ENCODE assay signal across 21 cellular contexts in genomic region chr19:33484226-33484774, GRCh38. TPM values are rescaled to one million over a fixed set of nuclear protein-coding genes. Genes with fewer than 3 reads are reported as not detected.
DNase-seq lines count a peak whose midpoint lies in the region; ATAC-seq, FAIRE-seq and TF ChIP-seq lines count a peak whose summit lies in the region.
"Had no signal": no experiment of that assay in that cellular context is flagged by ENCODE, and none has a peak within 500 bp of the region (broad histone marks: within the 10 kb centered on the region; RNA-seq: fewer than 3 reads in every experiment).

No MANE protein-coding gene starts in this region.

- no TSS peak for BruUV-seq in HepG2 (replicated peaks; lab: Mats Ljungman, UMichigan)

- H3K9me3 ChIP-seq in A549 (peaks cover 7% of the 10 kb centered on the region; the same call in 2 of the 3 replicates), HepG2 (ENCODE audit: low read length) (no peaks in the 10 kb centered on the region)
- H3K9me3 ChIP-seq: Caco-2 had no signal

- in situ Hi-C loops in HepG2 (cut with HindIII; ENCODE audit: extremely low pct_ligation_motif_present, low pct_unique_long_range_greater_than_20kb) = no loop called here

- H3K27ac ChIP-seq in A549 (no peak overlapping the region), HepG2 (ENCODE audit: extremely low read length, insufficient read depth, low read length) (no peak overlapping the region)
- H3K27ac ChIP-seq: KMS-11 had no signal

- POLR2A ChIA-PET in A549 (lab: Yijun Ruan, JAX) = no interaction called here
- POLR2A ChIA-PET in HepG2 (lab: Yijun Ruan, JAX) = no interaction called here

- TF ChIP-seq RAD21 in A549 (conservative IDR thresholded peaks at IDR 0.05 in 1 of 2, IDR thresholded peaks at IDR 0.05 in 1 of 2) (no peak), HepG2 (CRISPR knock-in tag; IDR thresholded peaks at IDR 0.05) (no peak)

- intact Hi-C loops in HepG2 (cut with micrococcal nuclease; ENCODE audit: unreplicated experiment) (no loop called here), posterior vena cava (cut with DNase I) (no loop called here)

- H3K9ac ChIP-seq in HepG2 (ENCODE audit: insufficient read depth, low read depth, low read length) = no peak overlapping the region
- H3K9ac ChIP-seq: KMS-11 had no signal

- H3K4me2 ChIP-seq in A549 = no peak overlapping the region
- no peak overlapping the region for H3K4me2 ChIP-seq in HepG2 (ENCODE audit: low read depth, low read length)
- H3K4me2 ChIP-seq: KMS-11 had no signal

- no peak for TF ChIP-seq CTCF in A549 (IDR thresholded peaks at IDR 0.05)
- TF ChIP-seq CTCF in HepG2 (CRISPR knock-in tag; IDR thresholded peaks at IDR 0.05) = no peak

- no peaks in the 10 kb centered on the region for H4K20me1 ChIP-seq in HepG2 (ENCODE audit: insufficient read depth, low read length)

- ATAC-seq in A549 (no peak), HepG2 (no peak), GM18907 (IDR thresholded peaks at IDR 0.05; ENCODE audit: unreplicated experiment) (no peak)
- ATAC-seq: PC-3 had no signal

- H3K79me2 ChIP-seq in HepG2 (ENCODE audit: insufficient read depth, low read length) = no peaks in the 10 kb centered on the region

- H3K4me3 ChIP-seq in A549 = no peak overlapping the region
- no peak overlapping the region for H3K4me3 ChIP-seq in HepG2 (replicated peaks in 1 of 3; ENCODE audit: insufficient read depth in 1 of 3, low read depth in 2 of 3, low read length in 3 of 3)

- 87% methylated on average over 8 of the region's 8 CpGs for WGBS in A549 (ENCODE audit: missing lambda C conversion rate)
- 98% methylated on average over 8 of the region's 8 CpGs for WGBS in HepG2 (ENCODE audit: low lambda C conversion rate)

- peak; percentile 94 for FAIRE-seq in A549 (lab: Jason Lieb, UNC)
- FAIRE-seq in HTR-8/SVneo (lab: Jason Lieb, UNC) = peak; percentile 82
- no peak for FAIRE-seq in HepG2 (lab: Jason Lieb, UNC)
- FAIRE-seq: A204.1, GM19239 had no signal

- CTCF ChIA-PET in A549 (lab: Yijun Ruan, JAX) (interaction anchor here (0.9 kb wide), 1 partner anchor 287 kb away, joined by 3 read pairs; no protein-coding TSS in a partner anchor), HepG2 (lab: Yijun Ruan, JAX; ENCODE audit: low intra/inter-chr PET ratio, low total read pairs) (no interaction called here)

- peaks cover 0 to 3% of the 10 kb centered on the region in 2 experiments; a peak in 3 of 5 replicates for H3K36me3 ChIP-seq in HepG2 (replicated peaks in 1 of 2; ENCODE audit: control insufficient read depth in 1 of 2, insufficient read depth in 2 of 2, low read length in 2 of 2)

- H2AFZ ChIP-seq in HepG2 (ENCODE audit: low read length) = no peak overlapping the region

- H3K4me1 ChIP-seq in A549 = no peaks in the 10 kb centered on the region
- no peaks in the 10 kb centered on the region for H3K4me1 ChIP-seq in HepG2 (ENCODE audit: insufficient read depth, low read length)
- H3K4me1 ChIP-seq: Caco-2 had no signal

- DNase-seq in A549 (ENCODE audit: low read depth in 1 of 2, low spot score in 1 of 2) = no peak
- DNase-seq in HTR-8/SVneo (ENCODE audit: insufficient read length, low spot score) = no peak
- no peak for DNase-seq in HepG2 (ENCODE audit: low spot score)
- DNase-seq in posterior vena cava (ENCODE audit: low spot score) = peak; percentile 61
- DNase-seq in NCI-H526 (lab: John Stamatoyannopoulos, UW) = no peak
- no peak for DNase-seq in stimulated activated CD8-positive, alpha-beta memory T cell treated with anti-CD3 and anti-CD28 coated beads, Interleukin-4, amount 100 ng/mL, for 48 hours
- DNase-seq: CD4-positive, alpha-beta T cell; GDM1; NCI-H1417; NCI-H187; NCI-H2107; NCI-H510A treated with DMSO at 0.1 percent for 48 hours; NCI-H82; PC-3; RPMI8226; SIG-M5 had no signal

- no peaks in the 10 kb centered on the region for H3K27me3 ChIP-seq in HepG2 (ENCODE audit: control insufficient read depth in 1 of 2, insufficient read depth in 2 of 2, low read length in 2 of 2)

- TF ChIP-seq POLR2A in A549 (IDR thresholded peaks at IDR 0.05; ENCODE audit: low read length) (no peak), HepG2 (IDR thresholded peaks at IDR 0.05; ENCODE audit: insufficient read depth in 1 of 2, low read depth in 2 of 2, low read length in 2 of 2) (no peak)

- TF ChIP-seq EP300 in A549 (IDR thresholded peaks at IDR 0.05) (no peak), HepG2 (IDR thresholded peaks at IDR 0.05; ENCODE audit: low read depth in 2 of 2, low read length in 2 of 2) (no peak), HepG2 (CRISPR knock-in tag; IDR thresholded peaks at IDR 0.05; ENCODE audit: borderline replicate concordance) (no peak)

TF ChIP-seq in A549, 52 proteins besides CTCF, POLR2A, EP300 and RAD21:
- peak; percentile 63; the same call in 1 of the 2 replicates for TF ChIP-seq NFE2L2 (conservative IDR thresholded peaks at IDR 0.05; ENCODE audit: low read length)
- TF ChIP-seq FOXS1 (CRISPR knock-in tag; IDR thresholded peaks at IDR 0.05) = no peak
- peak; percentile 62 for TF ChIP-seq MAFK (IDR thresholded peaks at IDR 0.05; ENCODE audit: partially characterized antibody)

TF ChIP-seq in HepG2, 621 proteins besides CTCF, POLR2A, EP300 and RAD21:
- no peak for TF ChIP-seq TAF15 (IDR thresholded peaks at IDR 0.05; ENCODE audit: low read depth, low read length, poor library complexity, severe bottlenecking)
- TF ChIP-seq NFE2L2 (IDR thresholded peaks at IDR 0.05; ENCODE audit: low read length) = peak; percentile 36; the same call in 1 of the 2 replicates

RNA-seq across cellular contexts. Expression of gene PEPD, which starts 37.3 kb away (rescaled TPM):
- polyA plus RNA-seq in A549 (2011; rRNA removed) = 85.5 and 99.5 TPM in 2 replicates
- polyA plus RNA-seq in A549 (2012; cell fraction: cytosol; rRNA removed) = 169 and 214 TPM in 2 replicates
- 201 and 265 TPM in 2 replicates for polyA plus RNA-seq in A549 (2012; cell fraction: nucleus; rRNA removed)
- 85.3 to 100 TPM (median 95.5 TPM) in 3 replicates for polyA plus RNA-seq in A549 (2017; fragmentation: RNase III; extraction: RNeasy Plus Mini Kit Qiagen cat#74134 plus additional on column Dnase treatment)
- 85.7 and 95.8 TPM in 2 replicates for polyA minus RNA-seq in A549 (2011; rRNA and poly(A)+ RNA removed)
- 75.1 and 81.0 TPM in 2 replicates for total RNA-seq in HepG2 (2016; rRNA removed; fragmentation: Illumina TruSeq; extraction: Trizol)
- 12.2 and 14.5 TPM in 2 replicates for total RNA-seq in HepG2 (2016; cell fraction: cytosol; rRNA removed; fragmentation: Illumina TruSeq; extraction: Trizol; ENCODE audit: low read depth)
- 76.9 and 79.4 TPM in 2 replicates for total RNA-seq in HepG2 (2016; cell fraction: insoluble cytoplasmic fraction; rRNA removed; fragmentation: Illumina TruSeq; extraction: Trizol)
- total RNA-seq in HepG2 (2016; cell fraction: membrane; rRNA removed; fragmentation: Illumina TruSeq; extraction: Trizol) = 29.4 and 31.9 TPM in 2 replicates
- 35.5 and 39.2 TPM in 2 replicates for total RNA-seq in HepG2 (2016; cell fraction: nucleus; rRNA removed; fragmentation: Illumina TruSeq; extraction: Trizol)
- polyA plus RNA-seq in HepG2 (2011; rRNA removed) = 60.7 and 63.7 TPM in 2 replicates
- 56.0 and 100 TPM in 2 replicates for polyA plus RNA-seq in HepG2 (2011; cell fraction: cytosol; rRNA removed)
- polyA plus RNA-seq in HepG2 (2011; cell fraction: nucleus; rRNA removed) = 50.1 and 50.6 TPM in 2 replicates
- polyA plus RNA-seq in HepG2 (2012) = 45.4 and 52.9 TPM in 2 replicates
- polyA plus RNA-seq in HepG2 (2016; cell fraction: cytosol; fragmentation: Illumina TruSeq; extraction: Trizol; ENCODE audit: low read depth) = 14.1 and 18.0 TPM in 2 replicates
- 103 and 110 TPM in 2 replicates for polyA plus RNA-seq in HepG2 (2016; cell fraction: insoluble cytoplasmic fraction; fragmentation: Illumina TruSeq; extraction: Trizol; ENCODE audit: low read depth)
- polyA plus RNA-seq in HepG2 (2016; cell fraction: membrane; fragmentation: Illumina TruSeq; extraction: Trizol; ENCODE audit: low read depth) = 30.2 and 30.4 TPM in 2 replicates
- polyA plus RNA-seq in HepG2 (2016; cell fraction: nucleus; fragmentation: Illumina TruSeq; extraction: Trizol; ENCODE audit: insufficient read depth, low read depth) = 79.7 and 88.3 TPM in 2 replicates
- 62.3 and 119 TPM in 2 replicates for polyA minus RNA-seq in HepG2 (2011; rRNA and poly(A)+ RNA removed; ENCODE audit: low replicate concordance)
- 32.5 and 35.0 TPM in 2 replicates for polyA minus RNA-seq in HepG2 (2011; cell fraction: cytosol; rRNA and poly(A)+ RNA removed)
- polyA minus RNA-seq in HepG2 (2011; cell fraction: nucleus; rRNA and poly(A)+ RNA removed) = 14.2 and 19.1 TPM in 2 replicates
- total RNA-seq in posterior vena cava = 10 to 100 TPM; 63.5 to 70.6 TPM

Comparison
In these comparisons a context has a peak if more than half of its experiments do, and no peak if none do; other contexts are left out.
1. Of the 38 proteins assayed by ChIP-seq in both HepG2 and A549: peak only in HepG2: none; only in A549: MAFK; in both: NFE2L2; in neither: 36.